In the genomic region with DNA sequence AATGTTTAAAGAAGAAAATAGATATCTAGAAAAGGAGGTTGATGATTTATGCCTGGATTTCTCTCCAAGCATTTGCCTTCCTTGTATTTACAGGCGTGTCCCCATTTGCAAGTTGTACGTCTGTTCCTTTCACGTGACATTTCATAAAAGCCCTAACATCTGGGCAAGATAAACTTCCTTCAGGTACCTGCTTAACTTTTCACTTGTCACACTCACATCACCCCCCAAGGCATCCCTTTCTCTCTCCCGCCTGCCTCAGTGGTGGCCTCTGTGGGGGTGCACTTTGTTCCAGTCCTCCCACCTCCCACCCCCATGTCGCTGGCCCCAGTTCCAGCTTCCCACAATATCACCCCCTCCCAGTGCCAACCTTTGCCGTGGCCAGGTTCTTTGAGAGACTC, we compare ENCODE assay signal across 1 cellular context.
A peak's percentile ranks its signal among the peaks of the same experiment; 100 is the strongest.
TF ChIP-seq lines count a peak whose summit lies in the region.

No MANE protein-coding gene starts in this region.

TF ChIP-seq in SK-N-SH, 30 proteins besides CTCF, POLR2A, EP300 and RAD21:
- no peak; the same call in 1 of the 2 replicates for TF ChIP-seq POLR2AphosphoS5 (IDR thresholded peaks at IDR 0.05; ENCODE audit: low read depth, low read length)
- TF ChIP-seq FOXM1 (IDR thresholded peaks at IDR 0.05; ENCODE audit: low read depth), result no peak
- no peak for TF ChIP-seq SIN3A (IDR thresholded peaks at IDR 0.05; ENCODE audit: borderline replicate concordance, low read depth, low read length)
- TF ChIP-seq RCOR1 (IDR thresholded peaks at IDR 0.05; ENCODE audit: low read length), result no peak
- TF ChIP-seq, protein P1, sequence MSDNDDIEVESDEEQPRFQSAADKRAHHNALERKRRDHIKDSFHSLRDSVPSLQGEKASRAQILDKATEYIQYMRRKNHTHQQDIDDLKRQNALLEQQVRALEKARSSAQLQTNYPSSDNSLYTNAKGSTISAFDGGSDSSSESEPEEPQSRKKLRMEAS (IDR thresholded peaks at IDR 0.05; ENCODE audit: low read depth), result peak; percentile 7; the same call in 1 of the 2 replicates
- no peak for TF ChIP-seq FOSL2 (IDR thresholded peaks at IDR 0.05; ENCODE audit: borderline replicate concordance, low read depth)
- TF ChIP-seq SMC3 (IDR thresholded peaks at IDR 0.05; ENCODE audit: low read depth, low read length), result 0 out of 2 replicates have a peak, but pooled peaks have one; percentile 13
- TF ChIP-seq, protein P2, sequence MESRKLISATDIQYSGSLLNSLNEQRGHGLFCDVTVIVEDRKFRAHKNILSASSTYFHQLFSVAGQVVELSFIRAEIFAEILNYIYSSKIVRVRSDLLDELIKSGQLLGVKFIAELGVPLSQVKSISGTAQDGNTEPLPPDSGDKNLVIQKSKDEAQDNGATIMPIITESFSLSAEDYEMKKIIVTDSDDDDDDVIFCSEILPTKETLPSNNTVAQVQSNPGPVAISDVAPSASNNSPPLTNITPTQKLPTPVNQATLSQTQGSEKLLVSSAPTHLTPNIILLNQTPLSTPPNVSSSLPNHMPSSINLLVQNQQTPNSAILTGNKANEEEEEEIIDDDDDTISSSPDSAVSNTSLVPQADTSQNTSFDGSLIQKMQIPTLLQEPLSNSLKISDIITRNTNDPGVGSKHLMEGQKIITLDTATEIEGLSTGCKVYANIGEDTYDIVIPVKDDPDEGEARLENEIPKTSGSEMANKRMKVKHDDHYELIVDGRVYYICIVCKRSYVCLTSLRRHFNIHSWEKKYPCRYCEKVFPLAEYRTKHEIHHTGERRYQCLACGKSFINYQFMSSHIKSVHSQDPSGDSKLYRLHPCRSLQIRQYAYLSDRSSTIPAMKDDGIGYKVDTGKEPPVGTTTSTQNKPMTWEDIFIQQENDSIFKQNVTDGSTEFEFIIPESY (IDR thresholded peaks at IDR 0.05; ENCODE audit: borderline replicate concordance, low read depth), result no peak
- no peak for TF ChIP-seq MEF2A (IDR thresholded peaks at IDR 0.05; ENCODE audit: borderline replicate concordance, low read depth)
- TF ChIP-seq CHD2 (IDR thresholded peaks at IDR 0.05; ENCODE audit: low read length, partially characterized antibody), result no peak
- no peak for TF ChIP-seq GABPA (IDR thresholded peaks at IDR 0.05; ENCODE audit: low read depth)
- 0 out of 2 replicates have a peak, but pooled peaks have one; percentile 57 for TF ChIP-seq MXI1 (IDR thresholded peaks at IDR 0.05; ENCODE audit: low read depth, low read length)
- TF ChIP-seq TCF12 (IDR thresholded peaks at IDR 0.05), result no peak
- TF ChIP-seq, protein P3, sequence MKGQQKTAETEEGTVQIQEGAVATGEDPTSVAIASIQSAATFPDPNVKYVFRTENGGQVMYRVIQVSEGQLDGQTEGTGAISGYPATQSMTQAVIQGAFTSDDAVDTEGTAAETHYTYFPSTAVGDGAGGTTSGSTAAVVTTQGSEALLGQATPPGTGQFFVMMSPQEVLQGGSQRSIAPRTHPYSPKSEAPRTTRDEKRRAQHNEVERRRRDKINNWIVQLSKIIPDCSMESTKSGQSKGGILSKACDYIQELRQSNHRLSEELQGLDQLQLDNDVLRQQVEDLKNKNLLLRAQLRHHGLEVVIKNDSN (IDR thresholded peaks at IDR 0.05; ENCODE audit: borderline replicate concordance, low read depth), result peak; percentile 27; the same call in 1 of the 2 replicates
- TF ChIP-seq EZH2phosphoT487 (IDR thresholded peaks at IDR 0.05; ENCODE audit: borderline replicate concordance, low read depth), result no peak
- TF ChIP-seq, protein P4, sequence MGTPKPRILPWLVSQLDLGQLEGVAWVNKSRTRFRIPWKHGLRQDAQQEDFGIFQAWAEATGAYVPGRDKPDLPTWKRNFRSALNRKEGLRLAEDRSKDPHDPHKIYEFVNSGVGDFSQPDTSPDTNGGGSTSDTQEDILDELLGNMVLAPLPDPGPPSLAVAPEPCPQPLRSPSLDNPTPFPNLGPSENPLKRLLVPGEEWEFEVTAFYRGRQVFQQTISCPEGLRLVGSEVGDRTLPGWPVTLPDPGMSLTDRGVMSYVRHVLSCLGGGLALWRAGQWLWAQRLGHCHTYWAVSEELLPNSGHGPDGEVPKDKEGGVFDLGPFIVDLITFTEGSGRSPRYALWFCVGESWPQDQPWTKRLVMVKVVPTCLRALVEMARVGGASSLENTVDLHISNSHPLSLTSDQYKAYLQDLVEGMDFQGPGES (IDR thresholded peaks at IDR 0.05; ENCODE audit: low read depth, low read length), result no peak
